18 cellular contexts compared by ENCODE assay signal in genomic region chr18:10514621-10515020, GRCh38. TPM values are rescaled to one million over a fixed set of nuclear protein-coding genes. Genes with fewer than 3 reads are reported as not detected.
DNase-seq lines count a peak whose midpoint lies in the region; ATAC-seq and TF ChIP-seq lines count a peak whose summit lies in the region.
"Had no signal": no experiment of that assay in that cellular context is flagged by ENCODE, and none has a peak within 500 bp of the region (broad histone marks: within the 10 kb centered on the region; RNA-seq: fewer than 3 reads in every experiment).

No MANE protein-coding gene starts in this region.

- H3K4me1 ChIP-seq in left ventricle myocardium inferior (peaks cover 18% of the 10 kb centered on the region), prostate gland (replicated peaks) (peaks cover 8% of the 10 kb centered on the region), vagina (peaks cover 39% of the 10 kb centered on the region)
- H3K4me1 ChIP-seq: Caco-2 had no signal

- 70% methylated on average over 1 of the region's 1 CpG for WGBS in prostate gland

- no peaks in the 10 kb centered on the region for H3K36me3 ChIP-seq in left ventricle myocardium inferior
- H3K36me3 ChIP-seq in prostate gland = no peaks in the 10 kb centered on the region
- no peaks in the 10 kb centered on the region for H3K36me3 ChIP-seq in vagina

- no peaks in the 10 kb centered on the region for H3K9me3 Mint-ChIP-seq in activated naive CD8-positive, alpha-beta T cell treated with anti-CD3 and anti-CD28 coated beads, Interleukin-2, amount 50 U/mL, for 24 hours

- no peak overlapping the region for H3K4me3 Mint-ChIP-seq in activated naive CD8-positive, alpha-beta T cell treated with anti-CD3 and anti-CD28 coated beads, Interleukin-2, amount 50 U/mL, for 24 hours
- H3K4me3 Mint-ChIP-seq: CD4-positive, alpha-beta memory T cell had no signal

- H3K27me3 ChIP-seq in left ventricle myocardium inferior (ENCODE audit: low read depth) (no peaks in the 10 kb centered on the region), prostate gland (replicated peaks; ENCODE audit: insufficient read depth) (no peaks in the 10 kb centered on the region), vagina (no peaks in the 10 kb centered on the region)

- H3K4me3 ChIP-seq in left ventricle myocardium inferior = no peak overlapping the region
- no peak overlapping the region for H3K4me3 ChIP-seq in prostate gland
- no peak overlapping the region for H3K4me3 ChIP-seq in vagina
- H3K4me3 ChIP-seq: GM23248 had no signal

- ATAC-seq in left cardiac atrium (no peak), HG03196 (IDR thresholded peaks at IDR 0.05; ENCODE audit: unreplicated experiment) (no peak)
- no peak for ATAC-seq in activated naive CD8-positive, alpha-beta T cell treated with anti-CD3 and anti-CD28 coated beads, Interleukin-2, amount 50 U/mL, for 24 hours
- ATAC-seq: SK-N-SH treated with all-trans-retinoic acid at 6 μM for 48 hours had no signal

- H3K36me3 Mint-ChIP-seq in activated naive CD8-positive, alpha-beta T cell treated with anti-CD3 and anti-CD28 coated beads, Interleukin-2, amount 50 U/mL, for 24 hours (ENCODE audit: low read depth) = no peaks in the 10 kb centered on the region
- H3K36me3 Mint-ChIP-seq: CD4-positive, alpha-beta memory T cell had no signal

- DNase-seq in left ventricle myocardium inferior (no peak), left cardiac atrium (no peak), amniotic epithelial cell (ENCODE audit: low read depth) (peak; percentile 64), prostate gland (ENCODE audit: low spot score) (no peak), vagina (ENCODE audit: extremely low spot score in 2 of 2) (no peak), SK-N-DZ (ENCODE audit: low spot score) (no peak)
- no peak for DNase-seq in activated naive CD8-positive, alpha-beta T cell treated with anti-CD3 and anti-CD28 coated beads, Interleukin-2, amount 50 U/mL, for 24 hours
- DNase-seq: Caco-2; CD4-positive, alpha-beta memory T cell; GM23248; H7; KBM-7; NCI-H2081; NCI-H345; NCI-H774; SIG-M5 had no signal

- peaks cover 25% of the 10 kb centered on the region for H3K27me3 Mint-ChIP-seq in activated naive CD8-positive, alpha-beta T cell treated with anti-CD3 and anti-CD28 coated beads, Interleukin-2, amount 50 U/mL, for 24 hours

- intact Hi-C loops in left ventricle myocardium inferior (cut with micrococcal nuclease) = no loop called here
- intact Hi-C loops in left cardiac atrium (cut with DNase I) = no loop called here
- intact Hi-C loops in prostate gland (cut with DNase I) = loop anchor here (5.0 kb wide), 2 partner anchors 57 to 472 kb away; no protein-coding TSS in a partner anchor
- intact Hi-C loops in vagina (cut with DNase I) = loop anchor here (5.0 to 10.0 kb wide), 2 partner anchors 60 to 542 kb away; partner anchors contain the start of gene APCDD1

- TF ChIP-seq POLR2A in prostate gland (IDR thresholded peaks at IDR 0.05) = no peak
- TF ChIP-seq POLR2A in vagina (IDR thresholded peaks at IDR 0.05) = no peak

- TF ChIP-seq CTCF in left ventricle myocardium inferior (IDR thresholded peaks at IDR 0.05; ENCODE audit: borderline replicate concordance) (no peak), prostate gland (IDR thresholded peaks at IDR 0.05) (no peak), vagina (IDR thresholded peaks at IDR 0.05) (no peak)

- H3K9me3 ChIP-seq in left ventricle myocardium inferior (replicated peaks) = peaks cover 4% of the 10 kb centered on the region
- no peaks in the 10 kb centered on the region for H3K9me3 ChIP-seq in prostate gland
- H3K9me3 ChIP-seq in vagina = no peaks in the 10 kb centered on the region
- H3K9me3 ChIP-seq: Caco-2 had no signal

- H3K4me1 Mint-ChIP-seq in activated naive CD8-positive, alpha-beta T cell treated with anti-CD3 and anti-CD28 coated beads, Interleukin-2, amount 50 U/mL, for 24 hours = peaks cover 1% of the 10 kb centered on the region

- H3K27ac ChIP-seq in left ventricle myocardium inferior (replicated peaks) = peak overlapping the region; percentile 24
- peak overlapping the region; percentile 57 to 58 for H3K27ac ChIP-seq in prostate gland
- peak overlapping the region; percentile 45 for H3K27ac ChIP-seq in vagina
- H3K27ac ChIP-seq: GM23248 had no signal

- no peak overlapping the region for H3K27ac Mint-ChIP-seq in activated naive CD8-positive, alpha-beta T cell treated with anti-CD3 and anti-CD28 coated beads, Interleukin-2, amount 50 U/mL, for 24 hours
- H3K27ac Mint-ChIP-seq: CD4-positive, alpha-beta memory T cell had no signal

RNA-seq across cellular contexts. Expression of gene NAPG, which starts 11.2 kb away (rescaled TPM):
- 31.2 TPM for total RNA-seq in left ventricle myocardium inferior
- total RNA-seq in left cardiac atrium = 10 to 100 TPM; 22.6 to 38.3 TPM
- total RNA-seq in prostate gland = 10 to 100 TPM; 23.2 to 47.5 TPM
- 26.0 TPM for total RNA-seq in vagina
- polyA plus RNA-seq in SK-N-DZ (2014; cell fraction: cytosol; rRNA removed) = 25.0 and 28.7 TPM in 2 replicates
- polyA plus RNA-seq in SK-N-DZ (2014; cell fraction: nucleus; rRNA removed) = 29.9 TPM in 2 replicates

Comparison
In these comparisons a context has a peak if more than half of its experiments do, and no peak if none do; other contexts are left out.
1. intact Hi-C loops: an anchor here in prostate gland (5.0 kb wide) and vagina (5.0 to 10.0 kb wide); none called in left ventricle myocardium inferior and left cardiac atrium.